1 cellular context compared by ENCODE assay signal in the genomic region with DNA sequence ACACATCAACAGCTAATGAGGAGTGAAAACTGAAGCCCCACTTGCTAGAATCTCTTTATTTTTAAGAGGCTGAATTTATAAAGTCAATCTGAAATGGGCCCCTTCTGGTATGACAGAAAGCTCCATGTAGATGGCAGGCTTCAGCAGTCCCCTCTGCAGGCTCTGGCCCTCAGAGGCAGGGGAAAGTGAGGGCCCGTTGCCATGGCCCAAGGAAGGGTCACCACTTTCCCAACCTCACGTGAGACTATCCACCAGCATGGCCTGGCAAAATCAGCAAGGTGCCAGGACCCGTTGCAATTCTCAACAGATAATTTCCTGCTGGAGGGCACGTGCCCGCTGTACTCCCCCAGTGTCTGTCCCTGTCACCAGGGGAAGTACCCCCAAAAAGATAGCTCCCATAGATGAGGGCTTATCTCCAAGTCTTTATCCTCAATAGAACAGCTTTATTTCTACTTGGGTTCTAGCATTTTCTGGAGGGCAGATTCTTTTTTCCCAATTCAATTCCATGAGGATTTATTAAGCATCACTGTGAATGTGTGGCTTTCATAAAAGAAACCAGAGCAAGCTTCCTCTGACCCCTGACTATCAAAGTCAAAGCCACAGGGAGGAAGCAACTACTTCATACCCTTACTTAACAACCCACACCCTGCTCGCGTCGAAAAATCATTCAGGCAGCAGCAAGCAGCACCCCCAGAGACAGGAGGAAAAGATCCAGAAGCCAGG.
A peak's percentile ranks its signal among the peaks of the same experiment; 100 is the strongest.
TF ChIP-seq lines count a peak whose summit lies in the region.

No MANE protein-coding gene starts in this region.

TF ChIP-seq in GM12878, 131 proteins besides CTCF, POLR2A, EP300 and RAD21:
- 0 out of 2 replicates have a peak, but pooled peaks have one; percentile 42 for TF ChIP-seq IKZF1 (conservative IDR thresholded peaks at IDR 0.05)
- TF ChIP-seq, protein P1, sequence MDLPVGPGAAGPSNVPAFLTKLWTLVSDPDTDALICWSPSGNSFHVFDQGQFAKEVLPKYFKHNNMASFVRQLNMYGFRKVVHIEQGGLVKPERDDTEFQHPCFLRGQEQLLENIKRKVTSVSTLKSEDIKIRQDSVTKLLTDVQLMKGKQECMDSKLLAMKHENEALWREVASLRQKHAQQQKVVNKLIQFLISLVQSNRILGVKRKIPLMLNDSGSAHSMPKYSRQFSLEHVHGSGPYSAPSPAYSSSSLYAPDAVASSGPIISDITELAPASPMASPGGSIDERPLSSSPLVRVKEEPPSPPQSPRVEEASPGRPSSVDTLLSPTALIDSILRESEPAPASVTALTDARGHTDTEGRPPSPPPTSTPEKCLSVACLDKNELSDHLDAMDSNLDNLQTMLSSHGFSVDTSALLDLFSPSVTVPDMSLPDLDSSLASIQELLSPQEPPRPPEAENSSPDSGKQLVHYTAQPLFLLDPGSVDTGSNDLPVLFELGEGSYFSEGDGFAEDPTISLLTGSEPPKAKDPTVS (IDR thresholded peaks at IDR 0.05; ENCODE audit: low read depth, low read length): no peak
- TF ChIP-seq ZNF217 (IDR thresholded peaks at IDR 0.05): no peak
- 0 out of 2 replicates have a peak, but pooled peaks have one; percentile 32 for TF ChIP-seq NR2F1 (conservative IDR thresholded peaks at IDR 0.05)
- TF ChIP-seq SIX5 (IDR thresholded peaks at IDR 0.05; ENCODE audit: low read depth, low read length, severe bottlenecking): no peak
- TF ChIP-seq IKZF2 (IDR thresholded peaks at IDR 0.05): peak; percentile 30 to 55; a peak in 3 of 4 replicates
- TF ChIP-seq ESRRA (IDR thresholded peaks at IDR 0.05; ENCODE audit: low read length): no peak
- TF ChIP-seq BHLHE40 (IDR thresholded peaks at IDR 0.05; ENCODE audit: borderline replicate concordance in 1 of 2, low read depth in 2 of 2, low read length in 1 of 2): peak; percentile 65 to 78; a peak in 3 of 4 replicates
- TF ChIP-seq RUNX3 (IDR thresholded peaks at IDR 0.05; ENCODE audit: low read length): peak; percentile 48; the same call in 1 of the 2 replicates
- no peak for TF ChIP-seq SP1 (IDR thresholded peaks at IDR 0.05; ENCODE audit: low read depth, low read length)
- TF ChIP-seq YBX1 (IDR thresholded peaks at IDR 0.05): no peak
